ENCODE assay signal across 10 cellular contexts in the genomic region with DNA sequence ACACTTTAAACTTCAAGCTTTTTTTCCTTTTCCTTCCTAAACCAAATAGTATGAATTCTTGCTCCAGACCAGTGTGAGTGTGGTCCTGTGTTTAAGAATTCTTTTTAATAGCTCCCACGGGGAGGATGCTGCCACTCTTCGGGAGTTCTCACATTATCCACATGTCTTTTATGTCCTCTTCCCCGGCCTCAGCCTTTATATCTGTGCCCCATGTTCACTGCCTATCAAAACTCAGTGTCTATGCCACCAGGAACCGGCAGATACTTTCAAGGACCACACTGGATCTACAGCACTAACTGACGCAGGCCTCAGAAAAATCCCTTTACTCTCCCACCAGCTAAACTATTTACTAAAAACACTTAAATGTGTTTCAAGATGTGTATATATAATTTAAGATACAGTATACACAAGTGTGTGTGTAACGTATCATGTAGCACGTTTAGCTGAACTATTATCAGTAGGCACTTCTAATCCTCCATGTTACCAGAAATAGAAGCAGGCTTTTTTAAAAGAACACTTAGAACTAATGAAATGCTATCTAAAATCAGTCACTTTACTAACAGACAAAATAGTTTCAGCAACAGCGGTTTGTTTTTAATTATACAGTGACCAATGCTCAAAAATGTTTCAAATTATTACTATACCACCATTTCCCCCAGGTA.
"Had no signal": no experiment of that assay in that cellular context is flagged by ENCODE, and none has a peak within 500 bp of the region (broad histone marks: within the 10 kb centered on the region; RNA-seq: fewer than 3 reads in every experiment).

No MANE protein-coding gene starts in this region.

- H3K4me3 Mint-ChIP-seq: activated CD4-positive, alpha-beta memory T cell treated with anti-CD3 and anti-CD28 coated beads for 36 hours; activated naive CD8-positive, alpha-beta T cell treated with anti-CD3 and anti-CD28 coated beads for 36 hours; naive thymus-derived CD8-positive, alpha-beta T cell had no signal

- H3K9me3 ChIP-seq: mucosa of descending colon, tibial nerve had no signal

- H3K36me3 Mint-ChIP-seq: activated CD4-positive, alpha-beta memory T cell treated with anti-CD3 and anti-CD28 coated beads for 36 hours had no signal

- H3K27ac ChIP-seq: tibial nerve had no signal

- H3K27ac Mint-ChIP-seq: activated CD4-positive, alpha-beta memory T cell treated with anti-CD3 and anti-CD28 coated beads for 36 hours; activated naive CD8-positive, alpha-beta T cell treated with anti-CD3 and anti-CD28 coated beads for 36 hours; naive thymus-derived CD8-positive, alpha-beta T cell had no signal

- ATAC-seq: mucosa of descending colon; naive thymus-derived CD8-positive, alpha-beta T cell had no signal

- H3K9me3 Mint-ChIP-seq: activated CD4-positive, alpha-beta memory T cell treated with anti-CD3 and anti-CD28 coated beads for 36 hours; activated naive CD8-positive, alpha-beta T cell treated with anti-CD3 and anti-CD28 coated beads for 36 hours; naive thymus-derived CD8-positive, alpha-beta T cell had no signal

- H3K27me3 ChIP-seq: tibial nerve had no signal

- H3K4me3 ChIP-seq: lung, mucosa of descending colon, tibial nerve had no signal

- DNase-seq: activated CD4-positive, alpha-beta memory T cell treated with anti-CD3 and anti-CD28 coated beads for 36 hours; activated gamma-delta T cell treated with Interleukin-2 at 50 U/mL for 16 hours; activated naive CD8-positive, alpha-beta T cell treated with anti-CD3 and anti-CD28 coated beads for 36 hours; activated T-cell treated with anti-CD3 and anti-CD28 coated beads, Interleukin-2, amount 50 U/mL, for 48 hours; hypothalamus; mucosa of descending colon; naive thymus-derived CD8-positive, alpha-beta T cell; T1000 had no signal

- H3K27me3 Mint-ChIP-seq: activated CD4-positive, alpha-beta memory T cell treated with anti-CD3 and anti-CD28 coated beads for 36 hours; activated naive CD8-positive, alpha-beta T cell treated with anti-CD3 and anti-CD28 coated beads for 36 hours; naive thymus-derived CD8-positive, alpha-beta T cell had no signal
